1 cellular context compared by ENCODE assay signal in genomic region chr11:134032501-134033091, GRCh38.
TF ChIP-seq lines count a peak whose summit lies in the region.

No MANE protein-coding gene starts in this region.

TF ChIP-seq in H1, 55 proteins besides CTCF, POLR2A, EP300 and RAD21 (continued from another document):
- TF ChIP-seq, protein P1, sequence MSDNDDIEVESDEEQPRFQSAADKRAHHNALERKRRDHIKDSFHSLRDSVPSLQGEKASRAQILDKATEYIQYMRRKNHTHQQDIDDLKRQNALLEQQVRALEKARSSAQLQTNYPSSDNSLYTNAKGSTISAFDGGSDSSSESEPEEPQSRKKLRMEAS (IDR thresholded peaks at IDR 0.05), result no peak
- TF ChIP-seq SIRT6 (IDR thresholded peaks at IDR 0.05; ENCODE audit: low read length), result no peak
- TF ChIP-seq RXRA (IDR thresholded peaks at IDR 0.05; ENCODE audit: insufficient read depth, low read depth, low read length), result no peak
